ENCODE assay signal across 15 cellular contexts in genomic region chr4:153112071-153112460, GRCh38.
DNase-seq lines count a peak whose midpoint lies in the region; ATAC-seq and TF ChIP-seq lines count a peak whose summit lies in the region.
"Had no signal": no experiment of that assay in that cellular context is flagged by ENCODE, and none has a peak within 500 bp of the region (broad histone marks: within the 10 kb centered on the region; RNA-seq: fewer than 3 reads in every experiment).

No MANE protein-coding gene starts in this region.

- H3K4me1 ChIP-seq in BLaER1 (peaks cover 93% of the 10 kb centered on the region), ascending aorta (peaks cover 10 to 14% of the 10 kb centered on the region in 2 donors)

- H3K9ac ChIP-seq in BLaER1, result no peak overlapping the region

- H3K36me3 ChIP-seq in BLaER1 (no peaks in the 10 kb centered on the region), KOPT-K1 (ENCODE audit: insufficient read depth, low read length) (no peaks in the 10 kb centered on the region), ascending aorta (no peaks in the 10 kb centered on the region)
- H3K36me3 ChIP-seq: HAP-1, SJSA1 had no signal

- DNase-seq in activated CD8-positive, alpha-beta memory T cell treated with anti-CD3 and anti-CD28 coated beads, Interleukin-2, amount 10 ng/mL, durations not matched to agents 7 days and 5 days, result peak; percentile 40
- DNase-seq in osteocyte (ENCODE audit: extremely low spot score, unreplicated experiment) (peak; percentile 78), NCI-H774 (lab: John Stamatoyannopoulos, UW) (no peak), ascending aorta (ENCODE audit: low spot score in 2 of 2) (no peak), DMS53 (lab: John Stamatoyannopoulos, UW) (no peak)
- DNase-seq: left ventricle myocardium superior, MV-4-11 had no signal

- H3K4me1 Mint-ChIP-seq in activated CD8-positive, alpha-beta memory T cell treated with anti-CD3 and anti-CD28 coated beads, Interleukin-2, amount 10 ng/mL, durations not matched to agents 7 days and 5 days, result peaks cover 5% of the 10 kb centered on the region
- peaks cover 5% of the 10 kb centered on the region for H3K4me1 Mint-ChIP-seq in osteocyte (ENCODE audit: unreplicated experiment)

- CTCF ChIA-PET in activated CD8-positive, alpha-beta memory T cell treated with anti-CD3 and anti-CD28 coated beads, Interleukin-2, amount 10 ng/mL, durations not matched to agents 7 days and 5 days (lab: Charles Lee), result interaction anchor here (2.6 to 4.5 kb wide), 4 partner anchors 15 to 29 kb away, joined by 9 to 26 read pairs (median 9); no protein-coding TSS in a partner anchor

- no peak overlapping the region for H3K4me3 ChIP-seq in BLaER1
- no peak overlapping the region for H3K4me3 ChIP-seq in ascending aorta
- H3K4me3 ChIP-seq: HAP-1, hepatocyte, SJSA1 had no signal

- H3K27me3 ChIP-seq in BLaER1 (no peaks in the 10 kb centered on the region), ascending aorta (no peaks in the 10 kb centered on the region)
- H3K27me3 ChIP-seq: hepatocyte, SJSA1 had no signal

- peak overlapping the region; percentile 64 for H3K27ac ChIP-seq in BLaER1
- peak overlapping the region; percentile 17 for H3K27ac ChIP-seq in KOPT-K1 (ENCODE audit: low read depth, low read length, poor library complexity, severe bottlenecking)
- no peak overlapping the region for H3K27ac ChIP-seq in ascending aorta
- H3K27ac ChIP-seq: hepatocyte, SJSA1, VCaP had no signal

- TF ChIP-seq CTCF in osteocyte (IDR thresholded peaks at IDR 0.05) (no peak), ascending aorta (IDR thresholded peaks at IDR 0.05) (no peak)

- H3K4me2 ChIP-seq in BLaER1, result peak overlapping the region; percentile 76
- H3K4me2 ChIP-seq: hepatocyte had no signal

- H3K36me3 Mint-ChIP-seq in activated CD8-positive, alpha-beta memory T cell treated with anti-CD3 and anti-CD28 coated beads, Interleukin-2, amount 10 ng/mL, durations not matched to agents 7 days and 5 days, result peaks cover 2% of the 10 kb centered on the region
- H3K36me3 Mint-ChIP-seq in osteocyte (ENCODE audit: unreplicated experiment), result no peaks in the 10 kb centered on the region

- intact Hi-C loops in ascending aorta (cut with DNase I), result no loop called here

- H3K4me3 Mint-ChIP-seq in activated CD8-positive, alpha-beta memory T cell treated with anti-CD3 and anti-CD28 coated beads, Interleukin-2, amount 10 ng/mL, durations not matched to agents 7 days and 5 days, result no peak overlapping the region
- no peak overlapping the region for H3K4me3 Mint-ChIP-seq in osteocyte (ENCODE audit: unreplicated experiment)
- H3K4me3 Mint-ChIP-seq: central memory CD8-positive, alpha-beta T cell had no signal

- H3K9me3 ChIP-seq in BLaER1 (peaks cover 5% of the 10 kb centered on the region), KOPT-K1 (ENCODE audit: insufficient read depth, low read length, poor library complexity, severe bottlenecking) (no peaks in the 10 kb centered on the region), ascending aorta (no peaks in the 10 kb centered on the region)
- H3K9me3 ChIP-seq: HAP-1, SJSA1 had no signal

- no peaks in the 10 kb centered on the region for H4K20me1 ChIP-seq in BLaER1

- no peak for ATAC-seq in activated CD8-positive, alpha-beta memory T cell treated with anti-CD3 and anti-CD28 coated beads, Interleukin-2, amount 10 ng/mL, durations not matched to agents 7 days and 5 days
- ATAC-seq in GM21447 (IDR thresholded peaks at IDR 0.05; ENCODE audit: unreplicated experiment), result no peak
- ATAC-seq: left ventricle myocardium superior had no signal

- H3K9me3 Mint-ChIP-seq in activated CD8-positive, alpha-beta memory T cell treated with anti-CD3 and anti-CD28 coated beads, Interleukin-2, amount 10 ng/mL, durations not matched to agents 7 days and 5 days (ENCODE audit: low read depth), result no peaks in the 10 kb centered on the region
- no peaks in the 10 kb centered on the region for H3K9me3 Mint-ChIP-seq in osteocyte (ENCODE audit: unreplicated experiment)
- H3K9me3 Mint-ChIP-seq: central memory CD8-positive, alpha-beta T cell had no signal

- H3K27me3 Mint-ChIP-seq in activated CD8-positive, alpha-beta memory T cell treated with anti-CD3 and anti-CD28 coated beads, Interleukin-2, amount 10 ng/mL, durations not matched to agents 7 days and 5 days, result peaks cover 41% of the 10 kb centered on the region
- H3K27me3 Mint-ChIP-seq in osteocyte (ENCODE audit: unreplicated experiment), result peaks cover 6% of the 10 kb centered on the region
- H3K27me3 Mint-ChIP-seq: central memory CD8-positive, alpha-beta T cell had no signal

- peak overlapping the region; percentile 2 for H3K27ac Mint-ChIP-seq in activated CD8-positive, alpha-beta memory T cell treated with anti-CD3 and anti-CD28 coated beads, Interleukin-2, amount 10 ng/mL, durations not matched to agents 7 days and 5 days
- no peak overlapping the region for H3K27ac Mint-ChIP-seq in osteocyte (ENCODE audit: unreplicated experiment)

Comparison
In these comparisons a context has a peak if more than half of its experiments do, and no peak if none do; other contexts are left out.
1. H3K27ac ChIP-seq: peak in BLaER1 (single experiment) and KOPT-K1 (single experiment); none in ascending aorta (0 of 2).
2. DNase-seq: peak in activated CD8-positive, alpha-beta memory T cell treated with anti-CD3 and anti-CD28 coated beads, Interleukin-2, amount 10 ng/mL, durations not matched to agents 7 days and 5 days (single experiment) and osteocyte (single experiment); none in NCI-H774 (single experiment), ascending aorta (0 of 2) and DMS53 (single experiment).